Comparison of ENCODE assay signal across 11 cellular contexts in genomic region chr6:119249319-119249718, GRCh38.
"Had no signal": no experiment of that assay in that cellular context is flagged by ENCODE, and none has a peak within 500 bp of the region (broad histone marks: within the 10 kb centered on the region; RNA-seq: fewer than 3 reads in every experiment).

No MANE protein-coding gene starts in this region.

- H2AFZ ChIP-seq: GM23248, GM23338 had no signal

- H3K36me3 ChIP-seq: HAP-1 had no signal

- H3K9ac ChIP-seq: GM23248 had no signal

- H3K4me1 Mint-ChIP-seq: GM23338, H9 had no signal

- H3K27ac ChIP-seq: GM23248 had no signal

- H3K9me3 ChIP-seq: HAP-1 had no signal

- H3K27ac Mint-ChIP-seq: GM23338, H9, HFFc6 had no signal

- DNase-seq: GM23248, GOT3, H7, H9, HCEC 1CT, HFFc6 had no signal

- H3K9me3 Mint-ChIP-seq: GM23338, H9 had no signal

- FAIRE-seq: H1, H54 had no signal

- ATAC-seq: GM23338, HCT116 had no signal

- H3K4me3 Mint-ChIP-seq: GM23338, H9, HFFc6 had no signal

- H3K4me1 ChIP-seq: HAP-1 had no signal

- H3K4me2 ChIP-seq: GM23338 had no signal

- H3K4me3 ChIP-seq: GM23248, GM23338, HAP-1 had no signal
